In genomic region chr1:21762022-21762404, GRCh38 we compare ENCODE assay signal across 17 cellular contexts. TPM values are rescaled to one million over a fixed set of nuclear protein-coding genes. Genes with fewer than 3 reads are reported as not detected.
A peak's percentile ranks its signal among the peaks of the same experiment; 100 is the strongest.
DNase-seq lines count a peak whose midpoint lies in the region; ATAC-seq and TF ChIP-seq lines count a peak whose summit lies in the region.
"Had no signal": no experiment of that assay in that cellular context is flagged by ENCODE, and none has a peak within 500 bp of the region (broad histone marks: within the 10 kb centered on the region; RNA-seq: fewer than 3 reads in every experiment).

No MANE protein-coding gene starts in this region.

- peaks cover 27% of the 10 kb centered on the region for H3K36me3 Mint-ChIP-seq in activated T-cell treated with anti-CD3 and anti-CD28 coated beads, Interleukin-2, amount 50 U/mL, for 24 hours (ENCODE audit: low read depth)
- peaks cover 2% of the 10 kb centered on the region for H3K36me3 Mint-ChIP-seq in activated B cell treated with CpG ODN at 0.5 μM for 24 hours (ENCODE audit: low read depth)
- H3K36me3 Mint-ChIP-seq in type B pancreatic cell: no peaks in the 10 kb centered on the region

- intact Hi-C loops in activated B cell treated with CpG ODN at 0.5 μM for 24 hours (cut with micrococcal nuclease): loop anchor here (1.0 to 5.0 kb wide), 2 partner anchors 21 to 470 kb away; partner anchors contain the start of genes ECE1 and USP48

- DNase-seq in activated T-cell treated with anti-CD3 and anti-CD28 coated beads, Interleukin-2, amount 50 U/mL, for 24 hours: no peak
- no peak for DNase-seq in activated T-cell treated with anti-CD3 and anti-CD28 coated beads for 4 hours
- no peak for DNase-seq in activated B cell treated with CpG ODN at 0.5 μM for 24 hours
- DNase-seq in type B pancreatic cell (ENCODE audit: extremely low spot score, unreplicated experiment): no peak
- DNase-seq in NCI-H2029 treated with DMSO at 0.1 percent for 48 hours (lab: John Stamatoyannopoulos, UW): no peak
- DNase-seq in SIG-M5 (lab: John Stamatoyannopoulos, UW): no peak
- DNase-seq in CD1c-positive myeloid dendritic cell (ENCODE audit: extremely low spot score): no peak
- DNase-seq: activated T-cell treated with anti-CD3 and anti-CD28 coated beads, Interleukin-2, amount 50 U/mL, for 72 hours; anterior cingulate cortex; CD8-positive, alpha-beta memory T cell; colonic mucosa; NCI-H1092 treated with DMSO at 0.1 percent for 48 hours; stimulated activated CD4-positive, alpha-beta T cell treated with anti-CD3 and anti-CD28 coated beads, Interleukin-15, amount 100 ng/mL, for 24 hours; tibial artery had no signal

- no peak overlapping the region for H3K4me3 Mint-ChIP-seq in activated T-cell treated with anti-CD3 and anti-CD28 coated beads, Interleukin-2, amount 50 U/mL, for 24 hours
- H3K4me3 Mint-ChIP-seq in activated B cell treated with CpG ODN at 0.5 μM for 24 hours (peak overlapping the region; percentile 77), type B pancreatic cell (no peak overlapping the region)
- H3K4me3 Mint-ChIP-seq: activated T-cell treated with anti-CD3 and anti-CD28 coated beads, Interleukin-2, amount 50 U/mL, for 72 hours had no signal

- peak overlapping the region; percentile 60 for H3K27ac Mint-ChIP-seq in activated T-cell treated with anti-CD3 and anti-CD28 coated beads, Interleukin-2, amount 50 U/mL, for 24 hours
- peak overlapping the region; percentile 89 for H3K27ac Mint-ChIP-seq in activated B cell treated with CpG ODN at 0.5 μM for 24 hours
- peak overlapping the region; percentile 12 for H3K27ac Mint-ChIP-seq in type B pancreatic cell
- H3K27ac Mint-ChIP-seq: CD8-positive, alpha-beta memory T cell had no signal

- no peaks in the 10 kb centered on the region for H3K27me3 Mint-ChIP-seq in activated T-cell treated with anti-CD3 and anti-CD28 coated beads, Interleukin-2, amount 50 U/mL, for 24 hours
- no peaks in the 10 kb centered on the region for H3K27me3 Mint-ChIP-seq in activated B cell treated with CpG ODN at 0.5 μM for 24 hours
- no peaks in the 10 kb centered on the region for H3K27me3 Mint-ChIP-seq in type B pancreatic cell
- H3K27me3 Mint-ChIP-seq: CD8-positive, alpha-beta memory T cell had no signal

- ATAC-seq in HG02852 (IDR thresholded peaks at IDR 0.05; ENCODE audit: unreplicated experiment) (peak; percentile 54), activated B cell treated with CpG ODN at 0.5 μM for 24 hours (ENCODE audit: low read depth) (peak; percentile 75)
- ATAC-seq: activated T-cell treated with anti-CD3 and anti-CD28 coated beads, Interleukin-2, amount 50 U/mL, for 72 hours had no signal

- H3K9me3 Mint-ChIP-seq in activated T-cell treated with anti-CD3 and anti-CD28 coated beads, Interleukin-2, amount 50 U/mL, for 24 hours: no peaks in the 10 kb centered on the region
- H3K9me3 Mint-ChIP-seq in activated B cell treated with CpG ODN at 0.5 μM for 24 hours (no peaks in the 10 kb centered on the region), type B pancreatic cell (no peaks in the 10 kb centered on the region)
- H3K9me3 Mint-ChIP-seq: activated T-cell treated with anti-CD3 and anti-CD28 coated beads, Interleukin-2, amount 50 U/mL, for 72 hours; CD8-positive, alpha-beta memory T cell had no signal

- peaks cover 68% of the 10 kb centered on the region for H3K4me1 Mint-ChIP-seq in activated T-cell treated with anti-CD3 and anti-CD28 coated beads, Interleukin-2, amount 50 U/mL, for 24 hours (ENCODE audit: low read depth)
- peaks cover 72% of the 10 kb centered on the region for H3K4me1 Mint-ChIP-seq in activated B cell treated with CpG ODN at 0.5 μM for 24 hours
- peaks cover 17% of the 10 kb centered on the region for H3K4me1 Mint-ChIP-seq in type B pancreatic cell (ENCODE audit: unreplicated experiment)

- TF ChIP-seq CTCF in activated B cell treated with CpG ODN at 0.5 μM for 24 hours (IDR thresholded peaks at IDR 0.05): no peak
- no peak for TF ChIP-seq CTCF in type B pancreatic cell (conservative IDR thresholded peaks at IDR 0.05)

- CTCF ChIA-PET in activated B cell treated with CpG ODN at 0.5 μM for 24 hours (lab: Charles Lee): interaction anchor here (1.8 kb wide), 1 partner anchor 20 kb away, joined by 9 read pairs; no protein-coding TSS in a partner anchor

- POLR2A ChIA-PET in activated B cell treated with CpG ODN at 0.5 μM for 24 hours (lab: Charles Lee): interaction anchor here (0.6 to 7.0 kb wide), 11 partner anchors 11 to 610 kb away, joined by 3 to 96 read pairs (median 4); partner anchors contain the start of genes CELA3A and USP48

RNA-seq across cellular contexts. Expression of gene USP48, which starts 20.9 kb away (rescaled TPM):
- total RNA-seq in activated B cell treated with CpG ODN at 0.5 μM for 24 hours (86.3 and 97.3 TPM in 2 replicates), type B pancreatic cell (ENCODE audit: low replicate concordance) (58.7 and 66.7 TPM in 2 replicates)

RNA-seq across cellular contexts. Expression of gene LDLRAD2, which starts 50.1 kb away (rescaled TPM):
- total RNA-seq in activated B cell treated with CpG ODN at 0.5 μM for 24 hours: 0.64 and 0.67 TPM in 2 replicates
- total RNA-seq in type B pancreatic cell (ENCODE audit: low replicate concordance): 0.19 TPM in 1 of 2 replicates, not detected in the other
- total RNA-seq: CD8-positive, alpha-beta memory T cell; pulmonary artery endothelial cell; SJSA1 had no signal

Comparison
In these comparisons a context has a peak if more than half of its experiments do, and no peak if none do; other contexts are left out.
1. H3K27ac Mint-ChIP-seq: peak in every context shown above with its lines; median percentile 89 in activated B cell treated with CpG ODN at 0.5 μM for 24 hours; 60 in activated T-cell treated with anti-CD3 and anti-CD28 coated beads, Interleukin-2, amount 50 U/mL, for 24 hours; 12 in type B pancreatic cell.